Comparison of ENCODE assay signal across 32 cellular contexts in the genomic region with DNA sequence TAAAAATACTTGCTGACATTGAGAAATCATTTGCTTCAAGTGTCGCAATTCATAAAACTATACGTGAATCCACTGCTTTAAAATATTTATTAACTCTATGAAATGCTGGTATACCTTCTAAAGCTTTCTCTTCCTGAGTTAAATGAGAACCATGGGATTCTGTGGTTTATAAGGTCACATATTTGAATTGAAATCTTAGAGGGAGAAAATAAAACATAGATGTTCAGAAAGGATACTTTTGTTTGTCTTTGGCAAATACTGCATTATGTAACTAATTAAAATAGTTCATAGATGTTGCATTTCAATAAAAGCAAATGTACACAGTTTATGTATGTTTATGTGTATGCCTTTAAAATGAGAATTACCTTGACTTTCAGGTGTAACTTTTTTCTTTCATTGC.
"Had no signal": no experiment of that assay in that cellular context is flagged by ENCODE, and none has a peak within 500 bp of the region (broad histone marks: within the 10 kb centered on the region; RNA-seq: fewer than 3 reads in every experiment).

No MANE protein-coding gene starts in this region.

- H3K4me1 ChIP-seq: esophagus muscularis mucosa, gastroesophageal sphincter, heart right ventricle had no signal

- H3K4me3 ChIP-seq: esophagus muscularis mucosa, gastroesophageal sphincter, heart right ventricle had no signal

- H3K27me3 ChIP-seq: brain microvascular endothelial cell, esophagus muscularis mucosa, gastroesophageal sphincter, heart right ventricle had no signal

- DNase-seq: activated CD4-positive, alpha-beta memory T cell treated with anti-CD3 and anti-CD28 coated beads, Interleukin-2, amount 10 ng/mL, durations not matched to agents 7 days and 5 days; activated CD4-positive, alpha-beta T cell treated with anti-CD3 and anti-CD28 coated beads for 1 hour; activated CD4-positive, alpha-beta T cell treated with anti-CD3 and anti-CD28 coated beads for 4 hours; activated CD4-positive, alpha-beta T cell treated with anti-CD3 and anti-CD28 coated beads, Interleukin-2, amount 10 ng/mL, durations not matched to agents 7 days and 5 days; activated CD4-positive, alpha-beta T cell treated with anti-CD3 and anti-CD28 coated beads, Interleukin-2, amount 50 U/mL, for 4 hours; activated CD8-positive, alpha-beta memory T cell treated with anti-CD3 and anti-CD28 coated beads, Interleukin-2, amount 50 U/mL, for 48 hours; activated gamma-delta T cell; activated naive CD4-positive, alpha-beta T cell; activated naive CD4-positive, alpha-beta T cell treated with anti-CD3 and anti-CD28 coated beads, Interleukin-2, amount 10 ng/mL, durations not matched to agents 7 days and 5 days; activated naive CD8-positive, alpha-beta T cell treated with anti-CD3 and anti-CD28 coated beads, Interleukin-2, amount 10 ng/mL, durations not matched to agents 7 days and 5 days; activated T-cell treated with anti-CD3 and anti-CD28 coated beads for 4 hours; activated T-cell treated with anti-CD3 and anti-CD28 coated beads, Interleukin-2, amount 50 U/mL, for 24 hours; activated T-cell treated with anti-CD3 and anti-CD28 coated beads, Interleukin-2, amount 50 U/mL, for 72 hours; amniotic stem cell; anterior cingulate cortex; brain microvascular endothelial cell; caudate nucleus; cortex of kidney; dermis blood vessel endothelial cell; effector CD4-positive, alpha-beta T cell; effector memory CD8-positive, alpha-beta T cell; erythroblast; foreskin melanocyte; heart right ventricle; hippocampal formation; T-helper 17 cell; T1000 had no signal

- H3K27me3 Mint-ChIP-seq: activated CD4-positive, alpha-beta memory T cell treated with anti-CD3 and anti-CD28 coated beads, Interleukin-2, amount 10 ng/mL, durations not matched to agents 7 days and 5 days; activated CD4-positive, alpha-beta T cell treated with anti-CD3 and anti-CD28 coated beads, Interleukin-2, amount 10 ng/mL, durations not matched to agents 7 days and 5 days; activated naive CD4-positive, alpha-beta T cell treated with anti-CD3 and anti-CD28 coated beads, Interleukin-2, amount 10 ng/mL, durations not matched to agents 7 days and 5 days; activated naive CD8-positive, alpha-beta T cell treated with anti-CD3 and anti-CD28 coated beads, Interleukin-2, amount 10 ng/mL, durations not matched to agents 7 days and 5 days; activated T-cell treated with anti-CD3 and anti-CD28 coated beads, Interleukin-2, amount 50 U/mL, for 24 hours; effector memory CD8-positive, alpha-beta T cell; T-helper 17 cell had no signal

- H3K4me1 Mint-ChIP-seq: activated CD4-positive, alpha-beta memory T cell treated with anti-CD3 and anti-CD28 coated beads, Interleukin-2, amount 10 ng/mL, durations not matched to agents 7 days and 5 days; activated CD4-positive, alpha-beta T cell treated with anti-CD3 and anti-CD28 coated beads, Interleukin-2, amount 10 ng/mL, durations not matched to agents 7 days and 5 days; activated naive CD4-positive, alpha-beta T cell treated with anti-CD3 and anti-CD28 coated beads, Interleukin-2, amount 10 ng/mL, durations not matched to agents 7 days and 5 days; activated naive CD8-positive, alpha-beta T cell treated with anti-CD3 and anti-CD28 coated beads, Interleukin-2, amount 10 ng/mL, durations not matched to agents 7 days and 5 days; T-helper 17 cell had no signal

- H3K27ac ChIP-seq: brain microvascular endothelial cell, esophagus muscularis mucosa, gastroesophageal sphincter, heart right ventricle had no signal

- H3K9me3 Mint-ChIP-seq: activated CD4-positive, alpha-beta memory T cell treated with anti-CD3 and anti-CD28 coated beads, Interleukin-2, amount 10 ng/mL, durations not matched to agents 7 days and 5 days; activated CD4-positive, alpha-beta T cell treated with anti-CD3 and anti-CD28 coated beads, Interleukin-2, amount 10 ng/mL, durations not matched to agents 7 days and 5 days; activated naive CD4-positive, alpha-beta T cell treated with anti-CD3 and anti-CD28 coated beads, Interleukin-2, amount 10 ng/mL, durations not matched to agents 7 days and 5 days; activated naive CD4-positive, alpha-beta T cell treated with anti-CD3 and anti-CD28 coated beads, Interleukin-2, amount 50 U/mL, for 72 hours; activated naive CD8-positive, alpha-beta T cell treated with anti-CD3 and anti-CD28 coated beads, Interleukin-2, amount 10 ng/mL, durations not matched to agents 7 days and 5 days; activated T-cell treated with anti-CD3 and anti-CD28 coated beads, Interleukin-2, amount 50 U/mL, for 24 hours; activated T-cell treated with anti-CD3 and anti-CD28 coated beads, Interleukin-2, amount 50 U/mL, for 72 hours; T-helper 2 cell treated with Interferon-gamma antibody and Interleukin-4, amounts not matched to agents 5 μg/mL and 100 μg/mL, for 36 hours; WTC11 had no signal

- H3K9me3 ChIP-seq: esophagus muscularis mucosa, gastroesophageal sphincter, heart right ventricle had no signal

- H3K36me3 Mint-ChIP-seq: activated naive CD4-positive, alpha-beta T cell treated with anti-CD3 and anti-CD28 coated beads, Interleukin-2, amount 10 ng/mL, durations not matched to agents 7 days and 5 days; activated naive CD4-positive, alpha-beta T cell treated with anti-CD3 and anti-CD28 coated beads, Interleukin-2, amount 50 U/mL, for 72 hours; activated naive CD8-positive, alpha-beta T cell treated with anti-CD3 and anti-CD28 coated beads, Interleukin-2, amount 10 ng/mL, durations not matched to agents 7 days and 5 days; WTC11 had no signal

- H3K27ac Mint-ChIP-seq: activated CD4-positive, alpha-beta memory T cell treated with anti-CD3 and anti-CD28 coated beads, Interleukin-2, amount 10 ng/mL, durations not matched to agents 7 days and 5 days; activated CD4-positive, alpha-beta T cell treated with anti-CD3 and anti-CD28 coated beads, Interleukin-2, amount 10 ng/mL, durations not matched to agents 7 days and 5 days; activated naive CD4-positive, alpha-beta T cell treated with anti-CD3 and anti-CD28 coated beads, Interleukin-2, amount 10 ng/mL, durations not matched to agents 7 days and 5 days; activated naive CD4-positive, alpha-beta T cell treated with anti-CD3 and anti-CD28 coated beads, Interleukin-2, amount 50 U/mL, for 72 hours; activated naive CD8-positive, alpha-beta T cell treated with anti-CD3 and anti-CD28 coated beads, Interleukin-2, amount 10 ng/mL, durations not matched to agents 7 days and 5 days; activated T-cell treated with anti-CD3 and anti-CD28 coated beads, Interleukin-2, amount 50 U/mL, for 24 hours; activated T-cell treated with anti-CD3 and anti-CD28 coated beads, Interleukin-2, amount 50 U/mL, for 72 hours; effector memory CD8-positive, alpha-beta T cell; T-helper 17 cell; T-helper 2 cell treated with Interferon-gamma antibody and Interleukin-4, amounts not matched to agents 5 μg/mL and 100 μg/mL, for 36 hours; WTC11 had no signal

- H3K4me3 Mint-ChIP-seq: activated CD4-positive, alpha-beta memory T cell treated with anti-CD3 and anti-CD28 coated beads, Interleukin-2, amount 10 ng/mL, durations not matched to agents 7 days and 5 days; activated CD4-positive, alpha-beta T cell treated with anti-CD3 and anti-CD28 coated beads, Interleukin-2, amount 10 ng/mL, durations not matched to agents 7 days and 5 days; activated naive CD4-positive, alpha-beta T cell treated with anti-CD3 and anti-CD28 coated beads, Interleukin-2, amount 10 ng/mL, durations not matched to agents 7 days and 5 days; activated naive CD8-positive, alpha-beta T cell treated with anti-CD3 and anti-CD28 coated beads, Interleukin-2, amount 10 ng/mL, durations not matched to agents 7 days and 5 days; activated T-cell treated with anti-CD3 and anti-CD28 coated beads, Interleukin-2, amount 50 U/mL, for 24 hours; activated T-cell treated with anti-CD3 and anti-CD28 coated beads, Interleukin-2, amount 50 U/mL, for 72 hours; effector memory CD8-positive, alpha-beta T cell; T-helper 17 cell; T-helper 2 cell treated with Interferon-gamma antibody and Interleukin-4, amounts not matched to agents 5 μg/mL and 100 μg/mL, for 36 hours; WTC11 had no signal

- H3K36me3 ChIP-seq: brain microvascular endothelial cell, esophagus muscularis mucosa, gastroesophageal sphincter, heart right ventricle had no signal
